12 cellular contexts compared by ENCODE assay signal in the genomic region with DNA sequence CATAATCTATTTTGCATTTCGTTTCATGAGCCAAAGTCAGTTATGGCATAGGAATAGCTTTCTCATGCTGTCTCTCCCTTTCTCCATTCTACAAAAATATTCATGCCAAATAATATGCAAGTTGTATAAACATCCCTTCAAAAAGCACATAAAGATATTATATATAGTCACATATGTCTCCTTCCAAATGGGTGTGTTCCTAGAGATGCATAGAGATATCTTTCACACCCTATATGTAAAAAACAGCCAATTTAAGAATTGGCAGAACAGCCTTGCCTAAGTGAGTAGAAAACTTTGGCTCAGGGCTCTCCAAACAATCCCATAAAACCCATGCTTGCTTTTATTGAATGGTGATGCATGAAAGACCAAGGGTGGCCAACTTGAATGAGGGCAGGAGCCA.
DNase-seq lines count a peak whose midpoint lies in the region; ATAC-seq and TF ChIP-seq lines count a peak whose summit lies in the region.
"Had no signal": no experiment of that assay in that cellular context is flagged by ENCODE, and none has a peak within 500 bp of the region (broad histone marks: within the 10 kb centered on the region; RNA-seq: fewer than 3 reads in every experiment).

No MANE protein-coding gene starts in this region.

- H3K4me2 ChIP-seq in BLaER1 treated with 17β-estradiol and CSF1 and Interleukin-3, amounts not matched to agents 10 nM and 100 nM, result peak overlapping the region in 6 of 11 experiments; percentile 54 to 78 (median 70); a peak in 7 of 22 replicates
- H3K4me2 ChIP-seq in skeletal muscle satellite cell (ENCODE audit: low read length), result peak overlapping the region; percentile 68
- H3K4me2 ChIP-seq in PC-9, result no peak overlapping the region
- H3K4me2 ChIP-seq in H9 (ENCODE audit: insufficient read depth, insufficient read length, low read length), result no peak overlapping the region

- H3K27ac ChIP-seq in BLaER1 treated with 17β-estradiol and CSF1 and Interleukin-3, amounts not matched to agents 10 nM and 100 nM, result no peak overlapping the region
- H3K27ac ChIP-seq in Panc1 (ENCODE audit: low read length), result 0 out of 2 replicates have a peak overlapping the region, but pooled peaks have one; percentile 29
- H3K27ac ChIP-seq in PC-9, result no peak overlapping the region
- no peak overlapping the region for H3K27ac ChIP-seq in H9 (ENCODE audit: insufficient read length, low read depth, low read length)

- H3K14ac ChIP-seq in H9 (ENCODE audit: insufficient read depth, low read length), result no peak overlapping the region

- H3K4me3 Mint-ChIP-seq in H9, result no peak overlapping the region
- H3K4me3 Mint-ChIP-seq in stimulated activated effector memory CD8-positive, alpha-beta T cell treated with anti-CD3 and anti-CD28 coated beads, Interleukin-12 subunit alpha, Interleukin-12 subunit beta, amount 100 ng/mL, for 72 hours, result no peak overlapping the region
- H3K4me3 Mint-ChIP-seq: CD4-positive, CD25-positive, alpha-beta regulatory T cell had no signal

- H3K4me1 Mint-ChIP-seq in H9, result no peaks in the 10 kb centered on the region
- H3K4me1 Mint-ChIP-seq in stimulated activated effector memory CD8-positive, alpha-beta T cell treated with anti-CD3 and anti-CD28 coated beads, Interleukin-12 subunit alpha, Interleukin-12 subunit beta, amount 100 ng/mL, for 72 hours, result peaks cover 13% of the 10 kb centered on the region

- H3K56ac ChIP-seq in H9 (ENCODE audit: insufficient read length, low read depth, low read length), result no peak overlapping the region

- peaks cover 9 to 23% (median 17%) of the 10 kb centered on the region in 10 experiments for H3K4me1 ChIP-seq in BLaER1 treated with 17β-estradiol and CSF1 and Interleukin-3, amounts not matched to agents 10 nM and 100 nM
- H3K4me1 ChIP-seq in Panc1 (ENCODE audit: control insufficient read depth, insufficient read depth, low read length) (peaks cover 12% of the 10 kb centered on the region), skeletal muscle satellite cell (ENCODE audit: control insufficient read depth, insufficient read depth, low read length) (peaks cover 88% of the 10 kb centered on the region), PC-9 (replicated peaks; ENCODE audit: insufficient read depth) (peaks cover 62% of the 10 kb centered on the region), H9 (ENCODE audit: insufficient read depth, low read length) (no peaks in the 10 kb centered on the region)

- no peak overlapping the region for H3K18ac ChIP-seq in H9 (ENCODE audit: insufficient read length, low read depth, low read length)

- no peaks in the 10 kb centered on the region for H3K36me3 ChIP-seq in BLaER1 treated with 17β-estradiol and CSF1 and Interleukin-3, amounts not matched to agents 10 nM and 100 nM
- H3K36me3 ChIP-seq in Panc1 (ENCODE audit: control insufficient read depth, insufficient read depth, low read length) (no peaks in the 10 kb centered on the region), skeletal muscle satellite cell (ENCODE audit: insufficient read depth, low read length) (no peaks in the 10 kb centered on the region), PC-9 (ENCODE audit: low read depth) (no peaks in the 10 kb centered on the region)

- ATAC-seq in Panc1, result no peak
- no peak for ATAC-seq in stimulated activated effector memory CD8-positive, alpha-beta T cell treated with anti-CD3 and anti-CD28 coated beads, Interleukin-12 subunit alpha, Interleukin-12 subunit beta, amount 100 ng/mL, for 72 hours
- ATAC-seq: HCT116 had no signal

- H2AFZ ChIP-seq in PC-9, result no peak overlapping the region
- no peak overlapping the region for H2AFZ ChIP-seq in H9 (ENCODE audit: low read length)

- H3K9ac ChIP-seq in BLaER1 treated with 17β-estradiol and CSF1 and Interleukin-3, amounts not matched to agents 10 nM and 100 nM, result no peak overlapping the region
- H3K9ac ChIP-seq in skeletal muscle satellite cell (ENCODE audit: low read depth, low read length) (peak overlapping the region; percentile 86), H9 (ENCODE audit: extremely low read depth, insufficient read length, low read length) (no peak overlapping the region)

- H3K79me1 ChIP-seq in H9 (ENCODE audit: insufficient read depth, low read depth, low read length, poor library complexity, severe bottlenecking), result no peaks in the 10 kb centered on the region

- in situ Hi-C loops in Panc1 (cut with HindIII; ENCODE audit: low pct_unique_long_range_greater_than_20kb, low sequenced_read_pairs), result no loop called here

- no peak overlapping the region for H3K4me3 ChIP-seq in BLaER1 treated with 17β-estradiol and CSF1 and Interleukin-3, amounts not matched to agents 10 nM and 100 nM
- H3K4me3 ChIP-seq in Panc1 (ENCODE audit: low read depth in 2 of 2, low read length in 2 of 2) (no peak overlapping the region), skeletal muscle satellite cell (ENCODE audit: low read length) (no peak overlapping the region), PC-9 (no peak overlapping the region)

- H3K23me2 ChIP-seq in H9 (ENCODE audit: insufficient read length, low read depth, low read length, poor library complexity, severe bottlenecking), result no peaks in the 10 kb centered on the region

- no peaks in the 10 kb centered on the region for H3K27me3 ChIP-seq in BLaER1 treated with 17β-estradiol and CSF1 and Interleukin-3, amounts not matched to agents 10 nM and 100 nM
- no peaks in the 10 kb centered on the region for H3K27me3 ChIP-seq in Panc1 (ENCODE audit: control insufficient read depth, insufficient read depth, low read length)
- H3K27me3 ChIP-seq in skeletal muscle satellite cell (ENCODE audit: control insufficient read depth, insufficient read depth, low read length), result no peaks in the 10 kb centered on the region
- H3K27me3 ChIP-seq in PC-9 (ENCODE audit: insufficient read depth, low read depth), result no peaks in the 10 kb centered on the region
- no peaks in the 10 kb centered on the region; the same call in 1 of the 2 replicates for H3K27me3 ChIP-seq in H9 (ENCODE audit: insufficient read depth, low read length)

- H2BK20ac ChIP-seq in H9 (ENCODE audit: low read depth, low read length, poor library complexity, severe bottlenecking), result no peak overlapping the region

- WGBS in H9 (ENCODE audit: extremely low coverage, insufficient read length, low lambda C conversion rate), result no CpG with 5 or more reads among the region's 1 CpG

- no peaks in the 10 kb centered on the region for H3K79me2 ChIP-seq in PC-9 (ENCODE audit: low read depth)
- no peaks in the 10 kb centered on the region for H3K79me2 ChIP-seq in H9 (ENCODE audit: insufficient read depth, low read length)

- peaks cover 9% of the 10 kb centered on the region for H3K27me3 Mint-ChIP-seq in H9 (ENCODE audit: low read depth)

- H3K27ac Mint-ChIP-seq in H9, result no peak overlapping the region
- H3K27ac Mint-ChIP-seq in stimulated activated effector memory CD8-positive, alpha-beta T cell treated with anti-CD3 and anti-CD28 coated beads, Interleukin-12 subunit alpha, Interleukin-12 subunit beta, amount 100 ng/mL, for 72 hours, result no peak overlapping the region

- no peak overlapping the region for H3K4ac ChIP-seq in H9 (ENCODE audit: low read depth, low read length)

- H4K8ac ChIP-seq in H9 (replicated peaks; ENCODE audit: insufficient read length, low read depth, low read length), result no peak overlapping the region

- DNase-seq in Panc1 (ENCODE audit: low read depth, low spot score) (no peak), inferior parietal cortex (ENCODE audit: extremely low spot score) (peak; percentile 40), PC-9 (no peak), H9 (no peak), cerebellar nuclear complex (lab: John Stamatoyannopoulos, UW) (no peak)
- DNase-seq in stimulated activated effector memory CD8-positive, alpha-beta T cell treated with anti-CD3 and anti-CD28 coated beads, Interleukin-12 subunit alpha, Interleukin-12 subunit beta, amount 100 ng/mL, for 72 hours (ENCODE audit: low spot score in 2 of 2), result no peak
- DNase-seq: CD4-positive, CD25-positive, alpha-beta regulatory T cell; DMS53; GF-D8 had no signal

- H3K9me2 ChIP-seq in PC-9 (ENCODE audit: insufficient read depth), result no peaks in the 10 kb centered on the region

- CTCF ChIA-PET in Panc1 (lab: Charles Lee) (interaction anchor here (0.6 kb wide), 1 partner anchor 66 kb away, joined by 8 read pairs; no protein-coding TSS in a partner anchor), PC-9 (lab: Charles Lee) (no interaction called here)

- no peak overlapping the region for H2BK5ac ChIP-seq in H9 (ENCODE audit: insufficient read length, low read length)

- no peak overlapping the region for H2BK120ac ChIP-seq in H9 (ENCODE audit: low read depth, low read length, poor library complexity, severe bottlenecking)

- BruUV-seq in Panc1 (replicated peaks; lab: Mats Ljungman, UMichigan) (no TSS peak), PC-9 (replicated peaks; lab: Mats Ljungman, UMichigan) (no TSS peak)

- no peak overlapping the region for H4K91ac ChIP-seq in H9 (ENCODE audit: insufficient read length, low read depth, low read length)

- H3K9me3 ChIP-seq in BLaER1 treated with 17β-estradiol and CSF1 and Interleukin-3, amounts not matched to agents 10 nM and 100 nM (replicated peaks in 1 of 11), result peaks cover 0 to 14% (median 6%) of the 10 kb centered on the region in 11 experiments; a peak in 13 of 22 replicates
- no peaks in the 10 kb centered on the region for H3K9me3 ChIP-seq in Panc1 (ENCODE audit: control insufficient read depth, insufficient read depth, low read depth, low read length)
- H3K9me3 ChIP-seq in skeletal muscle satellite cell (replicated peaks; ENCODE audit: low read length), result no peaks in the 10 kb centered on the region
- no peaks in the 10 kb centered on the region for H3K9me3 ChIP-seq in PC-9 (ENCODE audit: insufficient read depth, low read depth)
- no peaks in the 10 kb centered on the region for H3K9me3 ChIP-seq in H9 (ENCODE audit: control insufficient read depth, low read depth, low read length)

- no peak overlapping the region for H3T11ph ChIP-seq in H9 (ENCODE audit: low read length)

- peaks cover 0 to 2% (median 0%) of the 10 kb centered on the region in 3 experiments; a peak in 1 of 7 replicates for H3K36me3 Mint-ChIP-seq in H9 (ENCODE audit: insufficient read depth in 1 of 3, low read depth in 3 of 3)
- no peaks in the 10 kb centered on the region for H3K36me3 Mint-ChIP-seq in stimulated activated effector memory CD8-positive, alpha-beta T cell treated with anti-CD3 and anti-CD28 coated beads, Interleukin-12 subunit alpha, Interleukin-12 subunit beta, amount 100 ng/mL, for 72 hours

- POLR2A ChIA-PET in Panc1 (lab: Charles Lee) (no interaction called here), PC-9 (lab: Charles Lee; ENCODE audit: unreplicated experiment) (no interaction called here)

- intact Hi-C loops in Panc1 (cut with micrococcal nuclease; ENCODE audit: unreplicated experiment) (no loop called here), PC-9 (cut with micrococcal nuclease; ENCODE audit: unreplicated experiment) (no loop called here)

- H3K9me3 Mint-ChIP-seq in H9, result no peaks in the 10 kb centered on the region
- no peaks in the 10 kb centered on the region for H3K9me3 Mint-ChIP-seq in stimulated activated effector memory CD8-positive, alpha-beta T cell treated with anti-CD3 and anti-CD28 coated beads, Interleukin-12 subunit alpha, Interleukin-12 subunit beta, amount 100 ng/mL, for 72 hours

- no peak overlapping the region for H2BK15ac ChIP-seq in H9 (ENCODE audit: low read depth, low read length)

- H4K20me1 ChIP-seq in BLaER1 treated with 17β-estradiol and CSF1 and Interleukin-3, amounts not matched to agents 10 nM and 100 nM, result no peaks in the 10 kb centered on the region
- H4K20me1 ChIP-seq in PC-9 (ENCODE audit: insufficient read depth) (no peaks in the 10 kb centered on the region), H9 (ENCODE audit: control insufficient read depth, insufficient read depth, insufficient read length) (no peaks in the 10 kb centered on the region)

- H3F3A ChIP-seq in PC-9 (ENCODE audit: insufficient read depth, low read depth), result peaks cover 34% of the 10 kb centered on the region

- H3K23ac ChIP-seq in H9 (ENCODE audit: insufficient read length, low read depth, low read length), result no peak overlapping the region

- H4K5ac ChIP-seq in H9 (ENCODE audit: insufficient read length, low read depth, low read length), result no peak overlapping the region

- no peak for TF ChIP-seq CTCF in Panc1 (IDR thresholded peaks at IDR 0.05)
- no peak for TF ChIP-seq CTCF in PC-9 (conservative IDR thresholded peaks at IDR 0.05)
- TF ChIP-seq CTCF in H9 (conservative IDR thresholded peaks at IDR 0.05), result no peak

- H2BK12ac ChIP-seq in H9 (ENCODE audit: insufficient read length, low read depth, low read length), result no peak overlapping the region

- no peak overlapping the region for H2AK5ac ChIP-seq in H9 (ENCODE audit: insufficient read length, low read length)

Comparison
In these comparisons a context has a peak if more than half of its experiments do, and no peak if none do; other contexts are left out.
1. H3K4me2 ChIP-seq: peak in BLaER1 treated with 17β-estradiol and CSF1 and Interleukin-3, amounts not matched to agents 10 nM and 100 nM (6 of 11) and skeletal muscle satellite cell (single experiment); none in PC-9 (single experiment) and H9 (single experiment).